9 cellular contexts compared by ENCODE assay signal in genomic region chr13:30376426-30377311, GRCh38. TPM values are rescaled to one million over a fixed set of nuclear protein-coding genes. Genes with fewer than 3 reads are reported as not detected.
DNase-seq lines count a peak whose midpoint lies in the region; ATAC-seq and TF ChIP-seq lines count a peak whose summit lies in the region.
"Had no signal": no experiment of that assay in that cellular context is flagged by ENCODE, and none has a peak within 500 bp of the region (broad histone marks: within the 10 kb centered on the region; RNA-seq: fewer than 3 reads in every experiment).

No MANE protein-coding gene starts in this region.

- TF ChIP-seq CTCF in activated B cell treated with CpG ODN at 0.5 μM for 24 hours (IDR thresholded peaks at IDR 0.05) (no peak), esophagus squamous epithelium (IDR thresholded peaks at IDR 0.05) (no peak), coronary artery (IDR thresholded peaks at IDR 0.05) (no peak)

- H3K4me3 Mint-ChIP-seq in activated B cell treated with CpG ODN at 0.5 μM for 24 hours, result peak overlapping the region; percentile 82
- peak overlapping the region; percentile 62 to 80 for H3K4me3 Mint-ChIP-seq in stimulated activated naive B cell treated with anti-CD40 and anti-IgM and Interleukin-4, amounts not matched to agents 10 μg/mL and 1 μg/mL and 100 μg/mL, for 72 hours

- H3K4me1 ChIP-seq in esophagus squamous epithelium, result peaks cover 9 to 27% (median 9%) of the 10 kb centered on the region in 3 donors

- H3K4me3 ChIP-seq in esophagus squamous epithelium (peak overlapping the region in 2 of 4 donors; percentile 26 to 38), coronary artery (no peak overlapping the region)

- H3K9me3 ChIP-seq in esophagus squamous epithelium, result no peaks in the 10 kb centered on the region

- H3K27me3 Mint-ChIP-seq in activated B cell treated with CpG ODN at 0.5 μM for 24 hours, result no peaks in the 10 kb centered on the region
- no peaks in the 10 kb centered on the region for H3K27me3 Mint-ChIP-seq in stimulated activated naive B cell treated with anti-CD40 and anti-IgM and Interleukin-4, amounts not matched to agents 10 μg/mL and 1 μg/mL and 100 μg/mL, for 72 hours

- POLR2A ChIA-PET in activated B cell treated with CpG ODN at 0.5 μM for 24 hours (lab: Charles Lee), result interaction anchor here (0.5 to 9.5 kb wide), 15 partner anchors 18 to 280 kb away, joined by 3 to 199 read pairs (median 4); partner anchors contain the start of genes KATNAL1, UBE2L5 and USPL1

- ATAC-seq in GM21390 (IDR thresholded peaks at IDR 0.05; ENCODE audit: unreplicated experiment), result peak; percentile 58
- peak; percentile 76 for ATAC-seq in activated B cell treated with CpG ODN at 0.5 μM for 24 hours (ENCODE audit: low read depth)
- ATAC-seq in stimulated activated naive B cell treated with anti-CD40 and anti-IgM and Interleukin-4, amounts not matched to agents 10 μg/mL and 1 μg/mL and 100 μg/mL, for 72 hours (replicated peaks), result peak; percentile 75 to 81

- peaks cover 65% of the 10 kb centered on the region for H3K4me1 Mint-ChIP-seq in activated B cell treated with CpG ODN at 0.5 μM for 24 hours
- peaks cover 50 to 54% of the 10 kb centered on the region in 2 donors for H3K4me1 Mint-ChIP-seq in stimulated activated naive B cell treated with anti-CD40 and anti-IgM and Interleukin-4, amounts not matched to agents 10 μg/mL and 1 μg/mL and 100 μg/mL, for 72 hours

- H3K36me3 ChIP-seq in esophagus squamous epithelium, result no peaks in the 10 kb centered on the region

- H3K27ac ChIP-seq in esophagus squamous epithelium, result peak overlapping the region; percentile 38 to 61 (median 50)
- H3K27ac ChIP-seq in coronary artery, result no peak overlapping the region

- peak in 1 of 4 donors; percentile 35 for TF ChIP-seq POLR2A in esophagus squamous epithelium (IDR thresholded peaks at IDR 0.05)

- peak overlapping the region; percentile 84 for H3K27ac Mint-ChIP-seq in activated B cell treated with CpG ODN at 0.5 μM for 24 hours
- H3K27ac Mint-ChIP-seq in stimulated activated naive B cell treated with anti-CD40 and anti-IgM and Interleukin-4, amounts not matched to agents 10 μg/mL and 1 μg/mL and 100 μg/mL, for 72 hours, result peak overlapping the region; percentile 86

- DNase-seq in GF-D8 (lab: John Stamatoyannopoulos, UW) (peak; percentile 72), KG1 (lab: John Stamatoyannopoulos, UW) (peak; percentile 66), activated B cell treated with CpG ODN at 0.5 μM for 24 hours (peak; percentile 45), esophagus squamous epithelium (lab: John Stamatoyannopoulos, UW) (peak; percentile 16), coronary artery (ENCODE audit: low spot score) (no peak), OCI-M1 (lab: John Stamatoyannopoulos, UW) (no peak)
- peak; percentile 56 for DNase-seq in stimulated activated naive B cell treated with anti-CD40 and anti-IgM and Interleukin-4, amounts not matched to agents 10 μg/mL and 1 μg/mL and 100 μg/mL, for 72 hours

- H3K9me3 Mint-ChIP-seq in activated B cell treated with CpG ODN at 0.5 μM for 24 hours, result no peaks in the 10 kb centered on the region
- H3K9me3 Mint-ChIP-seq in stimulated activated naive B cell treated with anti-CD40 and anti-IgM and Interleukin-4, amounts not matched to agents 10 μg/mL and 1 μg/mL and 100 μg/mL, for 72 hours, result no peaks in the 10 kb centered on the region

- intact Hi-C loops in activated B cell treated with CpG ODN at 0.5 μM for 24 hours (cut with micrococcal nuclease) (loop anchor here (1.0 to 2.0 kb wide), 3 partner anchors 19 to 44 kb away; no protein-coding TSS in a partner anchor), esophagus squamous epithelium (cut with DNase I) (no loop called here)

- no peaks in the 10 kb centered on the region for H3K36me3 Mint-ChIP-seq in activated B cell treated with CpG ODN at 0.5 μM for 24 hours (ENCODE audit: low read depth)
- H3K36me3 Mint-ChIP-seq in stimulated activated naive B cell treated with anti-CD40 and anti-IgM and Interleukin-4, amounts not matched to agents 10 μg/mL and 1 μg/mL and 100 μg/mL, for 72 hours, result peaks cover 3% of the 10 kb centered on the region in 2 donors

- H3K27me3 ChIP-seq in esophagus squamous epithelium, result no peaks in the 10 kb centered on the region

- 48 to 55% methylated on average over 4 of the region's 5 CpGs for WGBS in esophagus squamous epithelium, 2 donors

- CTCF ChIA-PET in activated B cell treated with CpG ODN at 0.5 μM for 24 hours (lab: Charles Lee), result interaction anchor here (0.6 to 2.9 kb wide), 4 partner anchors 18 to 67 kb away, joined by 3 to 12 read pairs (median 3); no protein-coding TSS in a partner anchor

RNA-seq across cellular contexts. Expression of gene UBE2L5, which starts 45.6 kb away (rescaled TPM):
- total RNA-seq in activated B cell treated with CpG ODN at 0.5 μM for 24 hours (0.24 and 0.42 TPM in 2 replicates), esophagus squamous epithelium (under 1 TPM in 1 of 4 donors, not detected in 3; 0.19 TPM)
- total RNA-seq: fibroblast of lung had no signal

Comparison
In these comparisons a context has a peak if more than half of its experiments do, and no peak if none do; other contexts are left out.
1. DNase-seq: peak in GF-D8 (single experiment), KG1 (single experiment), activated B cell treated with CpG ODN at 0.5 μM for 24 hours (single experiment), esophagus squamous epithelium (single experiment) and stimulated activated naive B cell treated with anti-CD40 and anti-IgM and Interleukin-4, amounts not matched to agents 10 μg/mL and 1 μg/mL and 100 μg/mL, for 72 hours (single experiment); none in coronary artery (single experiment) and OCI-M1 (single experiment).
2. H3K27ac ChIP-seq: peak in esophagus squamous epithelium (4 of 4); none in coronary artery (0 of 2).
3. Peak in every context shown above with its lines, with median percentiles within 50 percentile points of each other: ATAC-seq.